In genomic region chr2:212027681-212028628, GRCh38 we compare ENCODE assay signal across 25 cellular contexts.
DNase-seq lines count a peak whose midpoint lies in the region; TF ChIP-seq lines count a peak whose summit lies in the region.
"Had no signal": no experiment of that assay in that cellular context is flagged by ENCODE, and none has a peak within 500 bp of the region (broad histone marks: within the 10 kb centered on the region; RNA-seq: fewer than 3 reads in every experiment).

No MANE protein-coding gene starts in this region.

- no peaks in the 10 kb centered on the region for H4K20me1 ChIP-seq in KMS-11 (ENCODE audit: insufficient read depth)

- H3K4me1 Mint-ChIP-seq in activated CD4-positive, alpha-beta T cell treated with anti-CD3 and anti-CD28 coated beads, Interleukin-2, amount 10 ng/mL, durations not matched to agents 7 days and 5 days: no peaks in the 10 kb centered on the region
- H3K4me1 Mint-ChIP-seq: CD4-positive, CD25-positive, alpha-beta regulatory T cell had no signal

- no peaks in the 10 kb centered on the region for H3K36me3 Mint-ChIP-seq in activated CD4-positive, alpha-beta T cell treated with anti-CD3 and anti-CD28 coated beads, Interleukin-2, amount 10 ng/mL, durations not matched to agents 7 days and 5 days (ENCODE audit: low read depth)
- H3K36me3 Mint-ChIP-seq: CD4-positive, CD25-positive, alpha-beta regulatory T cell had no signal

- no peak overlapping the region for H2BK15ac ChIP-seq in mesenchymal stem cell (ENCODE audit: low read depth, poor library complexity, severe bottlenecking)

- H3K9me3 Mint-ChIP-seq in activated CD4-positive, alpha-beta T cell treated with anti-CD3 and anti-CD28 coated beads, Interleukin-2, amount 10 ng/mL, durations not matched to agents 7 days and 5 days: no peaks in the 10 kb centered on the region
- H3K9me3 Mint-ChIP-seq: activated T-cell treated with anti-CD3 and anti-CD28 coated beads, Interleukin-2, amount 50 U/mL, for 72 hours; dendritic cell treated with granulocyte-macrophage colony-stimulating factor and Interleukin-4, amounts not matched to agents 40 ng/mL and 50 ng/mL, for 4 days; nephron progenitor cell had no signal

- H3K4me1 ChIP-seq in KMS-11 (ENCODE audit: low read depth, poor library complexity, severe bottlenecking): peaks cover 21% of the 10 kb centered on the region
- H3K4me1 ChIP-seq in mesenchymal stem cell (ENCODE audit: control insufficient read depth, insufficient read depth, low read depth, low read length): no peaks in the 10 kb centered on the region
- H3K4me1 ChIP-seq: body of pancreas, Peyer's patch, vagina had no signal

- no peak overlapping the region for H3K4me3 Mint-ChIP-seq in activated CD4-positive, alpha-beta T cell treated with anti-CD3 and anti-CD28 coated beads, Interleukin-2, amount 10 ng/mL, durations not matched to agents 7 days and 5 days
- H3K4me3 Mint-ChIP-seq: activated T-cell treated with anti-CD3 and anti-CD28 coated beads, Interleukin-2, amount 50 U/mL, for 72 hours; CD4-positive, CD25-positive, alpha-beta regulatory T cell; dendritic cell treated with granulocyte-macrophage colony-stimulating factor and Interleukin-4, amounts not matched to agents 40 ng/mL and 50 ng/mL, for 4 days; nephron progenitor cell had no signal

- H3K79me2 ChIP-seq in KMS-11 (ENCODE audit: insufficient read depth, low read depth): no peaks in the 10 kb centered on the region

- H2AK5ac ChIP-seq in mesenchymal stem cell (ENCODE audit: low read length, severe bottlenecking): no peak overlapping the region

- no peak overlapping the region for H4K91ac ChIP-seq in mesenchymal stem cell (ENCODE audit: low read length)

- H4K8ac ChIP-seq in mesenchymal stem cell (ENCODE audit: low read length): no peak overlapping the region

- no peak overlapping the region for H3K9ac ChIP-seq in KMS-11
- no peak overlapping the region for H3K9ac ChIP-seq in mesenchymal stem cell (ENCODE audit: low read length)

- 77% methylated on average over 6 of the region's 9 CpGs for whole genome bisulfite sequencing in mesenchymal stem cell

- no peaks in the 10 kb centered on the region for H3K27me3 Mint-ChIP-seq in activated CD4-positive, alpha-beta T cell treated with anti-CD3 and anti-CD28 coated beads, Interleukin-2, amount 10 ng/mL, durations not matched to agents 7 days and 5 days
- H3K27me3 Mint-ChIP-seq: CD4-positive, CD25-positive, alpha-beta regulatory T cell; dendritic cell treated with granulocyte-macrophage colony-stimulating factor and Interleukin-4, amounts not matched to agents 40 ng/mL and 50 ng/mL, for 4 days had no signal

- H2BK12ac ChIP-seq in mesenchymal stem cell (ENCODE audit: low read length in 2 of 2): no peak overlapping the region

- CTCF ChIA-PET in activated CD4-positive, alpha-beta T cell treated with anti-CD3 and anti-CD28 coated beads, Interleukin-2, amount 10 ng/mL, durations not matched to agents 7 days and 5 days (lab: Charles Lee): no interaction called here

- H2BK120ac ChIP-seq in mesenchymal stem cell (ENCODE audit: low read depth, low read length): no peak overlapping the region

- no peak overlapping the region for H3K4ac ChIP-seq in mesenchymal stem cell (ENCODE audit: low read depth in 1 of 2, low read length in 2 of 2)

- H2AFZ ChIP-seq in KMS-11 (ENCODE audit: low read depth) (peak overlapping the region; percentile 39; the same call in 1 of the 2 replicates), mesenchymal stem cell (ENCODE audit: low read depth, low read length) (no peak overlapping the region)

- H3K9me3 ChIP-seq in mesenchymal stem cell (ENCODE audit: control insufficient read depth, low read length): no peaks in the 10 kb centered on the region
- no peaks in the 10 kb centered on the region for H3K9me3 ChIP-seq in WERI-Rb-1 (ENCODE audit: severe bottlenecking)
- H3K9me3 ChIP-seq: body of pancreas, Peyer's patch, psoas muscle, vagina had no signal

- no peak overlapping the region for H3K14ac ChIP-seq in mesenchymal stem cell (ENCODE audit: low read length in 2 of 2)

- DNase-seq in EH (ENCODE audit: low read depth) (peak; percentile 27), dedifferentiated amniotic fluid mesenchymal stem cell (ENCODE audit: extremely low spot score) (peak; percentile 68), mesenchymal stem cell (peak; percentile 22), NCI-H774 (lab: John Stamatoyannopoulos, UW) (no peak), NCI-H345 treated with DMSO at 0.1 percent for 48 hours (lab: John Stamatoyannopoulos, UW; ENCODE audit: unreplicated experiment) (no peak), WERI-Rb-1 (no peak)
- no peak for DNase-seq in activated CD4-positive, alpha-beta T cell treated with anti-CD3 and anti-CD28 coated beads, Interleukin-2, amount 10 ng/mL, durations not matched to agents 7 days and 5 days
- DNase-seq: activated CD8-positive, alpha-beta memory T cell treated with anti-CD3 and anti-CD28 coated beads for 24 hours; activated naive CD4-positive, alpha-beta T cell treated with anti-CD3 and anti-CD28 coated beads, Interleukin-2, amount 50 U/mL, for 16 hours; activated T-cell treated with anti-CD3 and anti-CD28 coated beads, Interleukin-2, amount 50 U/mL, for 72 hours; body of pancreas; CD4-positive, CD25-positive, alpha-beta regulatory T cell; GOT3; left colon; NCI-H1417 treated with DMSO at 0.1 percent for 48 hours; NCI-H2171; nephron progenitor cell; Peyer's patch; psoas muscle; substantia nigra; T1000 had no signal

- H3K4me2 ChIP-seq in KMS-11 (peak overlapping the region; percentile 44), mesenchymal stem cell (ENCODE audit: low read length, poor library complexity, severe bottlenecking) (no peak overlapping the region)

- no peaks in the 10 kb centered on the region for H3K36me3 ChIP-seq in KMS-11 (ENCODE audit: insufficient read depth)
- H3K36me3 ChIP-seq in mesenchymal stem cell (ENCODE audit: control insufficient read depth in 1 of 2, insufficient read depth in 2 of 2, low read depth in 1 of 2, low read length in 2 of 2): no peaks in the 10 kb centered on the region
- no peaks in the 10 kb centered on the region for H3K36me3 ChIP-seq in WERI-Rb-1
- H3K36me3 ChIP-seq: Peyer's patch, vagina had no signal

- H3K79me1 ChIP-seq in mesenchymal stem cell (replicated peaks; ENCODE audit: low read length, poor library complexity, severe bottlenecking): no peaks in the 10 kb centered on the region

- H3K18ac ChIP-seq in mesenchymal stem cell (ENCODE audit: low read depth in 1 of 2, low read length in 2 of 2): no peak overlapping the region

- H3K4me3 ChIP-seq in KMS-11 (IDR thresholded peaks at IDR 0.05; ENCODE audit: insufficient read depth, low read depth, low read length): no peak overlapping the region
- no peak overlapping the region for H3K4me3 ChIP-seq in mesenchymal stem cell (ENCODE audit: insufficient read depth in 1 of 2, low read depth in 1 of 2, low read length in 2 of 2)
- H3K4me3 ChIP-seq in WERI-Rb-1 (ENCODE audit: low read depth, low read length): no peak overlapping the region
- H3K4me3 ChIP-seq: body of pancreas, Peyer's patch, psoas muscle, vagina had no signal

- H3K27ac ChIP-seq in KMS-11 (peak overlapping the region; percentile 9; the same call in 1 of the 2 replicates), mesenchymal stem cell (ENCODE audit: low read length, poor library complexity, severe bottlenecking) (no peak overlapping the region), WERI-Rb-1 (no peak overlapping the region)
- H3K27ac ChIP-seq: body of pancreas, epithelial cell of prostate, Peyer's patch, psoas muscle, vagina had no signal

- no peak overlapping the region for H2BK5ac ChIP-seq in mesenchymal stem cell (ENCODE audit: low read depth, low read length, poor library complexity, severe bottlenecking)

- H3K27me3 ChIP-seq in KMS-11 (ENCODE audit: insufficient read depth, low read depth) (no peaks in the 10 kb centered on the region), mesenchymal stem cell (ENCODE audit: control insufficient read depth in 1 of 2, insufficient read depth in 1 of 2, low read length in 2 of 2) (no peaks in the 10 kb centered on the region), WERI-Rb-1 (ENCODE audit: insufficient read depth, low read depth, severe bottlenecking) (no peaks in the 10 kb centered on the region)
- H3K27me3 ChIP-seq: body of pancreas, Peyer's patch, vagina had no signal

- no peak overlapping the region for H3K23ac ChIP-seq in mesenchymal stem cell (ENCODE audit: low read length in 2 of 2)

- TF ChIP-seq CTCF in KMS-11 (conservative IDR thresholded peaks at IDR 0.05; ENCODE audit: low read depth, low read length): no peak
- no peak for TF ChIP-seq CTCF in WERI-Rb-1 (IDR thresholded peaks at IDR 0.05; ENCODE audit: low read depth, low read length)

- no peak overlapping the region for H3K27ac Mint-ChIP-seq in activated CD4-positive, alpha-beta T cell treated with anti-CD3 and anti-CD28 coated beads, Interleukin-2, amount 10 ng/mL, durations not matched to agents 7 days and 5 days
- H3K27ac Mint-ChIP-seq: activated T-cell treated with anti-CD3 and anti-CD28 coated beads, Interleukin-2, amount 50 U/mL, for 72 hours; CD4-positive, CD25-positive, alpha-beta regulatory T cell; dendritic cell treated with granulocyte-macrophage colony-stimulating factor and Interleukin-4, amounts not matched to agents 40 ng/mL and 50 ng/mL, for 4 days; nephron progenitor cell had no signal

- POLR2A ChIA-PET in activated CD4-positive, alpha-beta T cell treated with anti-CD3 and anti-CD28 coated beads, Interleukin-2, amount 10 ng/mL, durations not matched to agents 7 days and 5 days (lab: Charles Lee): no interaction called here

Comparison
In these comparisons a context has a peak if more than half of its experiments do, and no peak if none do; other contexts are left out.
1. DNase-seq: peak in EH (single experiment), dedifferentiated amniotic fluid mesenchymal stem cell (single experiment) and mesenchymal stem cell (single experiment); none in NCI-H774 (single experiment), activated CD4-positive, alpha-beta T cell treated with anti-CD3 and anti-CD28 coated beads, Interleukin-2, amount 10 ng/mL, durations not matched to agents 7 days and 5 days (single experiment), NCI-H345 treated with DMSO at 0.1 percent for 48 hours (single experiment) and WERI-Rb-1 (single experiment).